27 cellular contexts compared by ENCODE assay signal in genomic region chr12:30914986-30915591, GRCh38. TPM values are rescaled to one million over a fixed set of nuclear protein-coding genes. Genes with fewer than 3 reads are reported as not detected.
"Had no signal": no experiment of that assay in that cellular context is flagged by ENCODE, and none has a peak within 500 bp of the region (broad histone marks: within the 10 kb centered on the region; RNA-seq: fewer than 3 reads in every experiment).

No MANE protein-coding gene starts in this region.

- H3K4me2 ChIP-seq: PC-9 had no signal

- H3K4me1 Mint-ChIP-seq: activated naive CD4-positive, alpha-beta T cell treated with anti-CD3 and anti-CD28 coated beads, Interleukin-2, amount 10 ng/mL, durations not matched to agents 7 days and 5 days; activated naive CD8-positive, alpha-beta T cell treated with anti-CD3 and anti-CD28 coated beads for 36 hours; activated T-helper 17 cell treated with anti-CD3 and anti-CD28 coated beads, Interleukin-2, amount 50 U/mL, for 72 hours; T-helper 17 cell had no signal

- H3K27ac Mint-ChIP-seq: activated CD8-positive, alpha-beta T cell treated with anti-CD3 and anti-CD28 coated beads, Interleukin-2, amount 10 ng/mL, durations not matched to agents 7 days and 5 days; activated naive CD4-positive, alpha-beta T cell treated with anti-CD3 and anti-CD28 coated beads, Interleukin-2, amount 10 ng/mL, durations not matched to agents 7 days and 5 days; activated naive CD8-positive, alpha-beta T cell treated with anti-CD3 and anti-CD28 coated beads for 36 hours; activated T-helper 17 cell treated with anti-CD3 and anti-CD28 coated beads, Interleukin-2, amount 50 U/mL, for 72 hours; T-helper 17 cell had no signal

- H3K36me3 Mint-ChIP-seq: activated naive CD4-positive, alpha-beta T cell treated with anti-CD3 and anti-CD28 coated beads, Interleukin-2, amount 10 ng/mL, durations not matched to agents 7 days and 5 days; activated naive CD8-positive, alpha-beta T cell treated with anti-CD3 and anti-CD28 coated beads for 36 hours had no signal

- H2AFZ ChIP-seq: PC-9 had no signal

- DNase-seq: activated CD4-positive, alpha-beta T cell treated with anti-CD3 and anti-CD28 coated beads for 48 hours; activated CD4-positive, alpha-beta T cell treated with anti-CD3 and anti-CD28 coated beads, Interleukin-2, amount 50 U/mL, for 4 hours; activated CD8-positive, alpha-beta T cell treated with anti-CD3 and anti-CD28 coated beads, Interleukin-2, amount 10 ng/mL, durations not matched to agents 7 days and 5 days; activated gamma-delta T cell treated with Interleukin-2 at 50 U/mL for 16 hours; activated naive CD4-positive, alpha-beta T cell treated with anti-CD3 and anti-CD28 coated beads, Interleukin-2, amount 10 ng/mL, durations not matched to agents 7 days and 5 days; activated naive CD8-positive, alpha-beta T cell treated with anti-CD3 and anti-CD28 coated beads for 36 hours; activated T-cell treated with anti-CD3 and anti-CD28 coated beads, Interleukin-2, amount 50 U/mL, for 4 hours; brain microvascular endothelial cell; Karpas-422; MM.1S; NCI-H1105; NCI-H1436 treated with DMSO at 0.1 percent for 48 hours; NCI-H187; NCI-H2081; NCI-H510A treated with DMSO at 0.1 percent for 48 hours; NCI-H69; NK-92 treated with Interleukin-12 subunit alpha and Interleukin-12 subunit beta, amount 100 ng/mL, for 24 hours; PC-9; SHP77 treated with DMSO at 0.1 percent for 48 hours; T-helper 17 cell; T1000; WERI-Rb-1 had no signal

- ATAC-seq: activated CD4-positive, CD25-positive, alpha-beta regulatory T cell treated with anti-CD3 and anti-CD28 coated beads, Interleukin-2, amount 50 U/mL, for 24 hours; activated CD8-positive, alpha-beta T cell treated with anti-CD3 and anti-CD28 coated beads, Interleukin-2, amount 10 ng/mL, durations not matched to agents 7 days and 5 days; activated T-cell treated with anti-CD3 and anti-CD28 coated beads, Interleukin-2, amount 50 U/mL, for 4 hours; activated T-helper 17 cell treated with anti-CD3 and anti-CD28 coated beads, Interleukin-2, amount 50 U/mL, for 72 hours; K562; T-helper 17 cell had no signal

- H3K27ac ChIP-seq: brain microvascular endothelial cell, cardiac muscle cell, PC-9, WERI-Rb-1 had no signal

- H3K36me3 ChIP-seq: brain microvascular endothelial cell, cardiac muscle cell, WERI-Rb-1 had no signal

- H3K4me3 Mint-ChIP-seq: activated CD8-positive, alpha-beta T cell treated with anti-CD3 and anti-CD28 coated beads, Interleukin-2, amount 10 ng/mL, durations not matched to agents 7 days and 5 days; activated naive CD4-positive, alpha-beta T cell treated with anti-CD3 and anti-CD28 coated beads, Interleukin-2, amount 10 ng/mL, durations not matched to agents 7 days and 5 days; activated naive CD8-positive, alpha-beta T cell treated with anti-CD3 and anti-CD28 coated beads for 36 hours; activated T-cell treated with anti-CD3 and anti-CD28 coated beads, Interleukin-2, amount 50 U/mL, for 4 hours; activated T-helper 17 cell treated with anti-CD3 and anti-CD28 coated beads, Interleukin-2, amount 50 U/mL, for 72 hours; T-helper 17 cell had no signal

- H3K27me3 Mint-ChIP-seq: activated naive CD8-positive, alpha-beta T cell treated with anti-CD3 and anti-CD28 coated beads for 36 hours had no signal

- H3K4me3 ChIP-seq: cardiac muscle cell, K562, PC-9 had no signal

- H3K9me3 Mint-ChIP-seq: activated naive CD4-positive, alpha-beta T cell treated with anti-CD3 and anti-CD28 coated beads, Interleukin-2, amount 10 ng/mL, durations not matched to agents 7 days and 5 days; activated naive CD8-positive, alpha-beta T cell treated with anti-CD3 and anti-CD28 coated beads for 36 hours; activated T-cell treated with anti-CD3 and anti-CD28 coated beads, Interleukin-2, amount 50 U/mL, for 4 hours; activated T-helper 17 cell treated with anti-CD3 and anti-CD28 coated beads, Interleukin-2, amount 50 U/mL, for 72 hours had no signal

- H3K27me3 ChIP-seq: brain microvascular endothelial cell, cardiac muscle cell had no signal

RNA-seq across cellular contexts. Expression of gene TSPAN11, which starts 11.5 kb away (rescaled TPM):
- total RNA-seq: activated CD8-positive, alpha-beta T cell treated with anti-CD3 and anti-CD28 coated beads, Interleukin-2, amount 10 ng/mL, durations not matched to agents 7 days and 5 days; activated naive CD8-positive, alpha-beta T cell treated with anti-CD3 and anti-CD28 coated beads for 36 hours; activated T-cell treated with anti-CD3 and anti-CD28 coated beads, Interleukin-2, amount 50 U/mL, for 4 hours; K562; PC-9; SK-MEL-5; T-helper 17 cell had no signal
- polyA plus RNA-seq: K562 had no signal
